In the genomic region with DNA sequence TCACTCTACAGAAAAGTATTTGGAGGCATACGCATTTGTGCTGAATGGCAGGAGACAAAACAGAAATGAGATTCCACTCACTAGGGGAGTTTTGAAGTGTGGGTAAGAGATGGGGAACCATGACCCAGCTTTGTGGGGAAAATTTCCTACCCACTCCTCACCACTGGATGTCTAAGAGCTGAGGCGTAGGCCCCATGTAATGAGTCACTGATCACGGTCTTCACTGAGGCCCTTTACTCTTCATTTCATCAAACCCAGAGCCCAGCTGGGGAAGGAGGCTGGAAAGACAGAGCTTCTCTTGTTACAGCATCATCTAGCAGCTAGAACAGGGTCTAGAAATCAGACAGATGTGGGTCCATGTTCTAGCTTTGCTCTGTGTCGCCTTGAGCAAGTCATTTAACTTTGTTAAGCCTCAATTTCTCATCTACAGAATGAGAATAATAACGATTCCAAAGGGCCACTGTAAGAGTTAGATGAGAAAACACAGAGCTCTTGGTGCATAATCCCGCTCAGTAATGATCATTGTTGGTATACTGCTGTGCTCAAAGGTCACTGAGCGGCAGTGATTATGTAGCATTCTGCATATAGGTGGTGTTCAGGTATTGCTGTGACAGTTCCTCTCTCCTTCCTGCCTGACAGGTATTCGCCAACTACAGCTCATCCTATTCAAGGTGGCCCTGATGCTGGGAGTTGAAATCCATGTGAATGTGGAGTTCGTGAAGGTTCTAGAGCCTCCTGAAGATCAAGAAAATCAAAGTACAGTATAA, we compare ENCODE assay signal across 12 cellular contexts.
A peak's percentile ranks its signal among the peaks of the same experiment; 100 is the strongest.
DNase-seq lines count a peak whose midpoint lies in the region; ATAC-seq and TF ChIP-seq lines count a peak whose summit lies in the region.
"Had no signal": no experiment of that assay in that cellular context is flagged by ENCODE, and none has a peak within 500 bp of the region (broad histone marks: within the 10 kb centered on the region; RNA-seq: fewer than 3 reads in every experiment).

No MANE protein-coding gene starts in this region.

- no peaks in the 10 kb centered on the region for H3K4me1 ChIP-seq in endodermal cell (ENCODE audit: control insufficient read depth, insufficient read depth, low read length)
- H3K4me1 ChIP-seq in CD4-positive, alpha-beta memory T cell (ENCODE audit: insufficient read depth, low read length), result peaks cover 8% of the 10 kb centered on the region

- DNase-seq in activated T-cell treated with anti-CD3 and anti-CD28 coated beads for 24 hours (ENCODE audit: low read depth) (peak; percentile 59), activated T-cell treated with anti-CD3 and anti-CD28 coated beads for 4 hours (no peak), kidney epithelial cell (ENCODE audit: low read depth) (peak; percentile 61), stromal cell of bone marrow (ENCODE audit: low read depth) (peak; percentile 78), endodermal cell (no peak)
- DNase-seq in activated T-helper 2 cell treated with anti-CD3 and anti-CD28 coated beads, Interferon-gamma antibody, Interleukin-2, Interleukin-4, amounts not matched to agents 10 μg/mL and 5 μg/mL and 100 μg/mL, durations not matched to agents 14 hours and 24 hours and 36 hours (ENCODE audit: low spot score), result no peak
- no peak for DNase-seq in CD4-positive, alpha-beta memory T cell
- DNase-seq: AML-193, heart left ventricle had no signal

- CTCF ChIA-PET in CD4-positive, alpha-beta memory T cell (lab: Charles Lee; ENCODE audit: partially characterized antibody), result interaction anchor here (1.0 to 1.8 kb wide), 4 partner anchors 8 to 28 kb away, joined by 3 to 8 read pairs (median 4); no protein-coding TSS in a partner anchor

- 91 to 97% methylated on average over 6 to 9 of the region's 9 CpGs for WGBS in endodermal cell (ENCODE audit: insufficient coverage in 1 of 2, insufficient read length in 1 of 2), 2 experiments

- H3K27me3 Mint-ChIP-seq in activated T-helper 2 cell treated with anti-CD3 and anti-CD28 coated beads, Interferon-gamma antibody, Interleukin-2, Interleukin-4, amounts not matched to agents 10 μg/mL and 5 μg/mL and 100 μg/mL, durations not matched to agents 14 hours and 24 hours and 36 hours (ENCODE audit: low read depth), result no peaks in the 10 kb centered on the region
- H3K27me3 Mint-ChIP-seq in endodermal cell (ENCODE audit: insufficient read depth), result peaks cover 3% of the 10 kb centered on the region
- H3K27me3 Mint-ChIP-seq in CD4-positive, alpha-beta memory T cell, result no peaks in the 10 kb centered on the region

- H3K4me3 Mint-ChIP-seq in activated T-helper 2 cell treated with anti-CD3 and anti-CD28 coated beads, Interferon-gamma antibody, Interleukin-2, Interleukin-4, amounts not matched to agents 10 μg/mL and 5 μg/mL and 100 μg/mL, durations not matched to agents 14 hours and 24 hours and 36 hours (ENCODE audit: low read depth), result peak overlapping the region; percentile 59
- no peak overlapping the region for H3K4me3 Mint-ChIP-seq in endodermal cell
- H3K4me3 Mint-ChIP-seq in CD4-positive, alpha-beta memory T cell, result no peak overlapping the region
- H3K4me3 Mint-ChIP-seq: nephron had no signal

- intact Hi-C loops in activated T-helper 2 cell treated with anti-CD3 and anti-CD28 coated beads, Interferon-gamma antibody, Interleukin-2, Interleukin-4, amounts not matched to agents 10 μg/mL and 5 μg/mL and 100 μg/mL, durations not matched to agents 14 hours and 24 hours and 36 hours (cut with micrococcal nuclease), result loop anchor here (1.0 to 2.0 kb wide), 8 partner anchors 12 to 97 kb away; a partner anchor contains a TSS
- intact Hi-C loops in CD4-positive, alpha-beta memory T cell (cut with micrococcal nuclease), result no loop called here

- H3K27ac Mint-ChIP-seq in activated T-helper 2 cell treated with anti-CD3 and anti-CD28 coated beads, Interferon-gamma antibody, Interleukin-2, Interleukin-4, amounts not matched to agents 10 μg/mL and 5 μg/mL and 100 μg/mL, durations not matched to agents 14 hours and 24 hours and 36 hours, result peak overlapping the region; percentile 89
- no peak overlapping the region for H3K27ac Mint-ChIP-seq in endodermal cell
- H3K27ac Mint-ChIP-seq in CD4-positive, alpha-beta memory T cell, result peak overlapping the region in 2 of 7 donors; percentile 42 to 61

- peaks cover 4% of the 10 kb centered on the region for H3K36me3 ChIP-seq in kidney epithelial cell (ENCODE audit: control insufficient read depth, insufficient read depth, low read length)
- no peaks in the 10 kb centered on the region for H3K36me3 ChIP-seq in endodermal cell (ENCODE audit: control insufficient read depth, insufficient read depth, low read length)
- H3K36me3 ChIP-seq in CD4-positive, alpha-beta memory T cell (ENCODE audit: insufficient read depth, low read length), result peaks cover 13% of the 10 kb centered on the region

- no peak overlapping the region for H3K27ac ChIP-seq in endodermal cell (ENCODE audit: low read depth, low read length)
- H3K27ac ChIP-seq in CD4-positive, alpha-beta memory T cell (ENCODE audit: low read depth, low read length), result no peak overlapping the region
- H3K27ac ChIP-seq: heart left ventricle had no signal

- H3K27me3 ChIP-seq in kidney epithelial cell (ENCODE audit: control insufficient read depth, insufficient read depth, low read length) (no peaks in the 10 kb centered on the region), endodermal cell (ENCODE audit: control insufficient read depth, insufficient read depth, low read length, poor library complexity, severe bottlenecking) (no peaks in the 10 kb centered on the region)
- no peaks in the 10 kb centered on the region for H3K27me3 ChIP-seq in CD4-positive, alpha-beta memory T cell (ENCODE audit: insufficient read depth, low read length)
- H3K27me3 ChIP-seq: heart left ventricle had no signal

- peaks cover 100% of the 10 kb centered on the region for H3K36me3 Mint-ChIP-seq in activated T-helper 2 cell treated with anti-CD3 and anti-CD28 coated beads, Interferon-gamma antibody, Interleukin-2, Interleukin-4, amounts not matched to agents 10 μg/mL and 5 μg/mL and 100 μg/mL, durations not matched to agents 14 hours and 24 hours and 36 hours (ENCODE audit: low read depth)
- no peaks in the 10 kb centered on the region for H3K36me3 Mint-ChIP-seq in endodermal cell (ENCODE audit: low read depth)
- peaks cover 66 to 69% of the 10 kb centered on the region in 2 donors for H3K36me3 Mint-ChIP-seq in CD4-positive, alpha-beta memory T cell

- H3K4me1 Mint-ChIP-seq in activated T-helper 2 cell treated with anti-CD3 and anti-CD28 coated beads, Interferon-gamma antibody, Interleukin-2, Interleukin-4, amounts not matched to agents 10 μg/mL and 5 μg/mL and 100 μg/mL, durations not matched to agents 14 hours and 24 hours and 36 hours (ENCODE audit: low read depth), result peaks cover 74% of the 10 kb centered on the region
- no peaks in the 10 kb centered on the region for H3K4me1 Mint-ChIP-seq in endodermal cell
- H3K4me1 Mint-ChIP-seq in CD4-positive, alpha-beta memory T cell, result peaks cover 8 to 14% (median 11%) of the 10 kb centered on the region in 4 donors

- TF ChIP-seq CTCF in kidney epithelial cell (IDR thresholded peaks at IDR 0.05; ENCODE audit: insufficient read depth, low read length, poor library complexity, severe bottlenecking) (no peak), endodermal cell (conservative IDR thresholded peaks at IDR 0.05) (no peak)

- no peak overlapping the region for H3K4me3 ChIP-seq in kidney epithelial cell (ENCODE audit: low read depth, low read length)
- no peak overlapping the region for H3K4me3 ChIP-seq in endodermal cell (ENCODE audit: low read length)
- no peak overlapping the region for H3K4me3 ChIP-seq in CD4-positive, alpha-beta memory T cell (ENCODE audit: low read length in 2 of 2)
- H3K4me3 ChIP-seq: heart left ventricle had no signal

- POLR2A ChIA-PET in CD4-positive, alpha-beta memory T cell (lab: Charles Lee; ENCODE audit: partially characterized antibody), result interaction anchor here (0.9 to 17.9 kb wide), 3 partner anchors 8 to 15 kb away, joined by 6 to 251 read pairs (median 6); no protein-coding TSS in a partner anchor

- peaks cover 25% of the 10 kb centered on the region for H3K9me3 Mint-ChIP-seq in activated T-helper 2 cell treated with anti-CD3 and anti-CD28 coated beads, Interferon-gamma antibody, Interleukin-2, Interleukin-4, amounts not matched to agents 10 μg/mL and 5 μg/mL and 100 μg/mL, durations not matched to agents 14 hours and 24 hours and 36 hours
- no peaks in the 10 kb centered on the region for H3K9me3 Mint-ChIP-seq in endodermal cell
- H3K9me3 Mint-ChIP-seq in CD4-positive, alpha-beta memory T cell, result no peaks in the 10 kb centered on the region
- H3K9me3 Mint-ChIP-seq: nephron had no signal

- H3K9ac ChIP-seq in endodermal cell (ENCODE audit: extremely low read depth, low read length, poor library complexity, severe bottlenecking), result no peak overlapping the region

- peaks cover 4% of the 10 kb centered on the region for H3K9me3 ChIP-seq in endodermal cell (ENCODE audit: control insufficient read depth, low read length)
- H3K9me3 ChIP-seq in CD4-positive, alpha-beta memory T cell (ENCODE audit: control insufficient read depth in 1 of 2, low read length in 2 of 2), result no peaks in the 10 kb centered on the region
- H3K9me3 ChIP-seq: heart left ventricle had no signal

- no peak for ATAC-seq in GM18498 (IDR thresholded peaks at IDR 0.05; ENCODE audit: unreplicated experiment)
- ATAC-seq: heart left ventricle, Panc1 had no signal

Comparison
In these comparisons a context has a peak if more than half of its experiments do, and no peak if none do; other contexts are left out.
1. DNase-seq: peak in activated T-cell treated with anti-CD3 and anti-CD28 coated beads for 24 hours (single experiment), kidney epithelial cell (single experiment) and stromal cell of bone marrow (single experiment); none in activated T-cell treated with anti-CD3 and anti-CD28 coated beads for 4 hours (single experiment), activated T-helper 2 cell treated with anti-CD3 and anti-CD28 coated beads, Interferon-gamma antibody, Interleukin-2, Interleukin-4, amounts not matched to agents 10 μg/mL and 5 μg/mL and 100 μg/mL, durations not matched to agents 14 hours and 24 hours and 36 hours (single experiment), endodermal cell (single experiment) and CD4-positive, alpha-beta memory T cell (0 of 5).